Comparison of ENCODE assay signal across 13 cellular contexts in the genomic region with DNA sequence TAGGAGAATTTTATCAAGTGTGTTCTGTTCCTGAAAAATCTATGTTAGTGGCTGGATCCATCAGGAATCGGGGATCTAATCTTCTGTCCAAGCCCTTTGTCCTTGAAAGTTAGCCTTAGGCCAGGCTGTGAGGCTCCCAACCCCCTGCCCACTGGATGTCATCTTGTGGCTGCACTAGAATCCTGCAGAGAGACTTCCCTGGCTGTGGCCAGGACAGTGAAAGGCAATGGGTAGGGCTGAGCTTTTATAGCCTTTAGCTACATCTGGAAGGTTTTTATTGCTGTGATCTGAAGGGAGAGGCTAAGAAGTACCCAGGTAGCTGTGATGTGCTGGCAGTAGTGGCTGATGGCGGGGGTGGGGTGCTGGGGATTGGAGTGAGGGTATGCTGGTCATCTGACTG. TPM values are rescaled to one million over a fixed set of nuclear protein-coding genes. Genes with fewer than 3 reads are reported as not detected.
A peak's percentile ranks its signal among the peaks of the same experiment; 100 is the strongest.
DNase-seq lines count a peak whose midpoint lies in the region; ATAC-seq and TF ChIP-seq lines count a peak whose summit lies in the region.
"Had no signal": no experiment of that assay in that cellular context is flagged by ENCODE, and none has a peak within 500 bp of the region (broad histone marks: within the 10 kb centered on the region; RNA-seq: fewer than 3 reads in every experiment).

No MANE protein-coding gene starts in this region.

- H3K9ac ChIP-seq in HCT116 (ENCODE audit: low read length) (no peak overlapping the region), subcutaneous abdominal adipose tissue (ENCODE audit: low read length in 5 of 5) (peak overlapping the region in 4 of 5 donors; percentile 33 to 82 (median 61))

- no peak for TF ChIP-seq POLR2A in HCT116 (IDR thresholded peaks at IDR 0.05; ENCODE audit: borderline replicate concordance, extremely low read depth, insufficient read depth, insufficient read length)

- DNase-seq in HCT116 (ENCODE audit: low read depth, low spot score): no peak
- no peak for DNase-seq in left lobe of liver (ENCODE audit: low spot score)
- DNase-seq in T-helper 2 cell treated with Interferon-gamma antibody and Interleukin-4, amounts not matched to agents 5 μg/mL and 100 μg/mL, for 36 hours (ENCODE audit: low spot score): no peak
- no peak for DNase-seq in NCI-H146 (lab: John Stamatoyannopoulos, UW)
- DNase-seq in NCI-H187 (lab: John Stamatoyannopoulos, UW): no peak
- no peak for DNase-seq in hepatic stellate cell (ENCODE audit: low spot score)
- DNase-seq: stimulated activated naive B cell treated with anti-CD40 and anti-IgM and Interleukin-4, amounts not matched to agents 10 μg/mL and 1 μg/mL and 100 μg/mL, for 72 hours; SW 1271 had no signal

- H3K27me3 ChIP-seq in HCT116 (ENCODE audit: insufficient read depth, low read length): no peaks in the 10 kb centered on the region
- H3K27me3 ChIP-seq in subcutaneous abdominal adipose tissue (ENCODE audit: control insufficient read depth in 5 of 5, insufficient read depth in 4 of 5, low read length in 5 of 5): no peaks in the 10 kb centered on the region

- CTCF ChIA-PET in HCT116 (lab: Charles Lee): interaction anchor here (1.6 kb wide), 1 partner anchor 13 kb away, joined by 3 read pairs; no protein-coding TSS in a partner anchor

- H3K9me3 Mint-ChIP-seq in brain: no peaks in the 10 kb centered on the region
- H3K9me3 Mint-ChIP-seq in T-helper 2 cell treated with Interferon-gamma antibody and Interleukin-4, amounts not matched to agents 5 μg/mL and 100 μg/mL, for 36 hours: no peaks in the 10 kb centered on the region
- H3K9me3 Mint-ChIP-seq: dendritic cell treated with granulocyte-macrophage colony-stimulating factor and Interleukin-4, amounts not matched to agents 40 ng/mL and 50 ng/mL, for 4 days; stimulated activated naive B cell treated with anti-CD40 and anti-IgM and Interleukin-4, amounts not matched to agents 10 μg/mL and 1 μg/mL and 100 μg/mL, for 72 hours had no signal

- H3K4me1 Mint-ChIP-seq in brain: peaks cover 67% of the 10 kb centered on the region
- H3K4me1 Mint-ChIP-seq in T-helper 2 cell treated with Interferon-gamma antibody and Interleukin-4, amounts not matched to agents 5 μg/mL and 100 μg/mL, for 36 hours (ENCODE audit: low read depth): peaks cover 12% of the 10 kb centered on the region

- POLR2A ChIA-PET in HCT116 (lab: Charles Lee): no interaction called here

- H3K27ac ChIP-seq in HCT116 (ENCODE audit: low read depth, low read length) (no peak overlapping the region), subcutaneous abdominal adipose tissue (ENCODE audit: low read depth, low read length) (peak overlapping the region; percentile 85)

- intact Hi-C loops in HCT116 (cut with micrococcal nuclease): loop anchor here (5.0 kb wide), 1 partner anchor 501 kb away; no protein-coding TSS in a partner anchor

- peak overlapping the region; percentile 95 to 98 (median 97) for H3K4me3 Mint-ChIP-seq in brain
- H3K4me3 Mint-ChIP-seq in T-helper 2 cell treated with Interferon-gamma antibody and Interleukin-4, amounts not matched to agents 5 μg/mL and 100 μg/mL, for 36 hours: no peak overlapping the region
- H3K4me3 Mint-ChIP-seq: stimulated activated naive B cell treated with anti-CD40 and anti-IgM and Interleukin-4, amounts not matched to agents 10 μg/mL and 1 μg/mL and 100 μg/mL, for 72 hours had no signal

- no peak for TF ChIP-seq RAD21 in HCT116 (IDR thresholded peaks at IDR 0.05; ENCODE audit: low read depth)

- H3K4me3 ChIP-seq in HCT116 (replicated peaks in 1 of 2; ENCODE audit: low read depth in 1 of 2, low read length in 2 of 2): no peak overlapping the region
- H3K4me3 ChIP-seq in subcutaneous abdominal adipose tissue (ENCODE audit: low read depth in 1 of 5, low read length in 5 of 5): peak overlapping the region; percentile 41 to 82 (median 74)

- H3K27me3 Mint-ChIP-seq in brain: peaks cover 14% of the 10 kb centered on the region
- H3K27me3 Mint-ChIP-seq in T-helper 2 cell treated with Interferon-gamma antibody and Interleukin-4, amounts not matched to agents 5 μg/mL and 100 μg/mL, for 36 hours (ENCODE audit: low read depth): peaks cover 50% of the 10 kb centered on the region

- TF ChIP-seq CTCF in HCT116 (IDR thresholded peaks at IDR 0.05 in 2 of 3, conservative IDR thresholded peaks at IDR 0.05 in 1 of 3; ENCODE audit: borderline replicate concordance in 1 of 3, insufficient read depth in 1 of 3, low read depth in 2 of 3, low read length in 2 of 3) (no peak), brain (conservative IDR thresholded peaks at IDR 0.05) (no peak)

- no peaks in the 10 kb centered on the region for H3K9me3 ChIP-seq in HCT116 (ENCODE audit: control insufficient read depth in 1 of 2, insufficient read depth in 1 of 2, low read depth in 1 of 2, low read length in 2 of 2)
- no peaks in the 10 kb centered on the region for H3K9me3 ChIP-seq in subcutaneous abdominal adipose tissue (ENCODE audit: control insufficient read depth in 5 of 5, low read length in 5 of 5)

- H3K4me2 ChIP-seq in HCT116 (ENCODE audit: low read length): peak overlapping the region; percentile 51

- H3K9me2 ChIP-seq in HCT116 (ENCODE audit: insufficient read depth): no peaks in the 10 kb centered on the region

- peak overlapping the region; percentile 33 to 95 (median 88) for H3K27ac Mint-ChIP-seq in brain
- H3K27ac Mint-ChIP-seq in T-helper 2 cell treated with Interferon-gamma antibody and Interleukin-4, amounts not matched to agents 5 μg/mL and 100 μg/mL, for 36 hours: no peak overlapping the region
- H3K27ac Mint-ChIP-seq: stimulated activated naive B cell treated with anti-CD40 and anti-IgM and Interleukin-4, amounts not matched to agents 10 μg/mL and 1 μg/mL and 100 μg/mL, for 72 hours had no signal

- no TSS peak for BruUV-seq in HCT116 (replicated peaks; lab: Mats Ljungman, UMichigan)

- no peaks in the 10 kb centered on the region for H4K20me1 ChIP-seq in HCT116 (ENCODE audit: insufficient read depth)

- H3K36me3 ChIP-seq in HCT116 (ENCODE audit: control insufficient read depth in 1 of 2, insufficient read depth in 2 of 2, low read length in 2 of 2) (no peaks in the 10 kb centered on the region), subcutaneous abdominal adipose tissue (ENCODE audit: control insufficient read depth in 5 of 5, insufficient read depth in 5 of 5, low read length in 5 of 5) (peaks cover 0 to 9% (median 3%) of the 10 kb centered on the region in 5 donors)

- RAD21 ChIA-PET in HCT116 (lab: Charles Lee; ENCODE audit: low non-redundant PET in 1 of 2, low total read pairs in 2 of 2, uncharacterized antibody in 2 of 2, unreplicated experiment in 2 of 2): no interaction called here

- peaks cover 6% of the 10 kb centered on the region; the same call in 1 of the 2 replicates for H3K79me2 ChIP-seq in HCT116 (ENCODE audit: insufficient read depth, low read length)

- no peak overlapping the region for H2AFZ ChIP-seq in HCT116 (ENCODE audit: low read depth, low read length, poor library complexity, severe bottlenecking)

- no peak for ATAC-seq in HCT116
- peak; percentile 4 for ATAC-seq in left lobe of liver
- ATAC-seq: stimulated activated naive B cell treated with anti-CD40 and anti-IgM and Interleukin-4, amounts not matched to agents 10 μg/mL and 1 μg/mL and 100 μg/mL, for 72 hours had no signal

- peaks cover 23 to 52% of the 10 kb centered on the region in 2 experiments for H3K4me1 ChIP-seq in HCT116 (ENCODE audit: control insufficient read depth in 1 of 2, insufficient read depth in 2 of 2, low read length in 2 of 2)
- peaks cover 19 to 85% (median 80%) of the 10 kb centered on the region in 5 donors for H3K4me1 ChIP-seq in subcutaneous abdominal adipose tissue (ENCODE audit: control insufficient read depth in 5 of 5, insufficient read depth in 5 of 5, low read length in 5 of 5)

- no peaks in the 10 kb centered on the region for H3K36me3 Mint-ChIP-seq in brain
- no peaks in the 10 kb centered on the region for H3K36me3 Mint-ChIP-seq in T-helper 2 cell treated with Interferon-gamma antibody and Interleukin-4, amounts not matched to agents 5 μg/mL and 100 μg/mL, for 36 hours (ENCODE audit: low read depth)
- H3K36me3 Mint-ChIP-seq: stimulated activated naive B cell treated with anti-CD40 and anti-IgM and Interleukin-4, amounts not matched to agents 10 μg/mL and 1 μg/mL and 100 μg/mL, for 72 hours had no signal

TF ChIP-seq in HCT116, 20 proteins besides CTCF, POLR2A, EP300 and RAD21 (continues in another document):
- TF ChIP-seq EGR1 (IDR thresholded peaks at IDR 0.05; ENCODE audit: low read depth) (no peak), SRF (IDR thresholded peaks at IDR 0.05; ENCODE audit: low read depth) (no peak)
- TF ChIP-seq, protein P1, sequence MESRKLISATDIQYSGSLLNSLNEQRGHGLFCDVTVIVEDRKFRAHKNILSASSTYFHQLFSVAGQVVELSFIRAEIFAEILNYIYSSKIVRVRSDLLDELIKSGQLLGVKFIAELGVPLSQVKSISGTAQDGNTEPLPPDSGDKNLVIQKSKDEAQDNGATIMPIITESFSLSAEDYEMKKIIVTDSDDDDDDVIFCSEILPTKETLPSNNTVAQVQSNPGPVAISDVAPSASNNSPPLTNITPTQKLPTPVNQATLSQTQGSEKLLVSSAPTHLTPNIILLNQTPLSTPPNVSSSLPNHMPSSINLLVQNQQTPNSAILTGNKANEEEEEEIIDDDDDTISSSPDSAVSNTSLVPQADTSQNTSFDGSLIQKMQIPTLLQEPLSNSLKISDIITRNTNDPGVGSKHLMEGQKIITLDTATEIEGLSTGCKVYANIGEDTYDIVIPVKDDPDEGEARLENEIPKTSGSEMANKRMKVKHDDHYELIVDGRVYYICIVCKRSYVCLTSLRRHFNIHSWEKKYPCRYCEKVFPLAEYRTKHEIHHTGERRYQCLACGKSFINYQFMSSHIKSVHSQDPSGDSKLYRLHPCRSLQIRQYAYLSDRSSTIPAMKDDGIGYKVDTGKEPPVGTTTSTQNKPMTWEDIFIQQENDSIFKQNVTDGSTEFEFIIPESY (IDR thresholded peaks at IDR 0.05; ENCODE audit: extremely low read depth, insufficient replicate concordance, low read length): no peak

RNA-seq across cellular contexts. Expression of gene OAF, which starts 2.1 kb away (rescaled TPM):
- 32.3 TPM for total RNA-seq in HCT116 (2021; ENCODE audit: unreplicated experiment)
- 24.3 and 26.3 TPM in 2 replicates for polyA plus RNA-seq in HCT116 (2012)
- polyA plus RNA-seq in brain (ENCODE audit: insufficient read depth, low read depth, low replicate concordance): 13.7 TPM
- 345 TPM for total RNA-seq in left lobe of liver

RNA-seq across cellular contexts. Expression of gene POU2F3, which starts 27.0 kb away (rescaled TPM):
- total RNA-seq in HCT116 (2021; ENCODE audit: unreplicated experiment): 0.15 TPM
- polyA plus RNA-seq in HCT116 (2012): 0.12 and 0.26 TPM in 2 replicates
- 0.58 TPM for polyA plus RNA-seq in brain (ENCODE audit: insufficient read depth, low read depth, low replicate concordance)
- not detected for total RNA-seq in left lobe of liver
- total RNA-seq: Daoy, sciatic nerve had no signal

Comparison
In these comparisons a context has a peak if more than half of its experiments do, and no peak if none do; other contexts are left out.
1. H3K4me3 ChIP-seq: peak in subcutaneous abdominal adipose tissue (5 of 5); none in HCT116 (0 of 2).
2. RNA of gene OAF, which starts 2.1 kb away (total RNA-seq): 345 TPM in left lobe of liver (single experiment); 32.3 TPM in HCT116 (single experiment); every median in the first group is over 10 times any median in the second.